ENCODE assay signal across 13 cellular contexts in the genomic region with DNA sequence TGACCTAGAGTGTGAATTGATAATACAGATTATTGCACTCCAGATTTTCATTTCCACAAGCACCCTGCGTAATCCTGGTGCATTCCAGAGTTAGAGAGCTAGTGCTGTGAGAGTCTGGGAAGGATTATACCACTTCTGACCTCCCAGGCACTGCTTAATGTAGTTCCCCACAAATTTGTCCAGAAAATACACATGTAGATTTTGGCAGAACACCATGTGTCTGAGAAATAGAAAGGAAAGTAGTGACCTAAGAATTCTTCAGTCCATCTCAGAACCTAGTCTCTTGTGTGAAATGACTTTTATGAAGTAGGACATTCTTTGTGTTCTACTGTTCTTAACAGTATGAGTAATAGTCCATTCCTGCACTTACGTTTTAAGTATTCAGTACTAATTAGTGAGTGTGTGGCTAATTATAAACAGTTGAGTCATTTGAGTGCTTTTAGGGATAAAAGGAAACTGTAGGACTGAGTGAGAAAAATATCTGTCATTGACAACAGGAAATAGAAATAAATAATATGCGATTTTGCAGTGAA. TPM values are rescaled to one million over a fixed set of nuclear protein-coding genes. Genes with fewer than 3 reads are reported as not detected.
DNase-seq lines count a peak whose midpoint lies in the region; ATAC-seq, FAIRE-seq and TF ChIP-seq lines count a peak whose summit lies in the region.
"Had no signal": no experiment of that assay in that cellular context is flagged by ENCODE, and none has a peak within 500 bp of the region (broad histone marks: within the 10 kb centered on the region; RNA-seq: fewer than 3 reads in every experiment).

No MANE protein-coding gene starts in this region.

- DNase-seq in H54 (ENCODE audit: insufficient read length, low spot score) (no peak), astrocyte of the cerebellum (ENCODE audit: low read depth) (peak; percentile 83), heart right ventricle (peak in 1 of 2 donors; percentile 12)
- no peak for DNase-seq in effector CD8-positive, alpha-beta T cell (lab: John Stamatoyannopoulos, UW)
- DNase-seq in naive thymus-derived CD8-positive, alpha-beta T cell: no peak
- DNase-seq: activated T-cell treated with anti-CD3 and anti-CD28 coated beads, Interleukin-2, amount 50 U/mL, for 72 hours; DND-41; effector memory CD4-positive, alpha-beta T cell; NCI-H748 treated with DMSO at 0.1 percent for 48 hours; T1000 had no signal

- H3K9me3 Mint-ChIP-seq in naive thymus-derived CD8-positive, alpha-beta T cell: peaks cover 0 to 15% (median 6%) of the 10 kb centered on the region in 9 donors

- no peaks in the 10 kb centered on the region for H3K27me3 Mint-ChIP-seq in naive thymus-derived CD8-positive, alpha-beta T cell

- H3K4me3 ChIP-seq in astrocyte of the cerebellum (ENCODE audit: low read depth, low read length) (no peak overlapping the region), heart right ventricle (no peak overlapping the region), skeletal muscle satellite cell (ENCODE audit: low read length) (no peak overlapping the region)

- H3K9ac ChIP-seq in skeletal muscle satellite cell (ENCODE audit: low read depth, low read length): no peak overlapping the region

- intact Hi-C loops in heart right ventricle (cut with DNase I): no loop called here

- in situ Hi-C loops in astrocyte of the cerebellum (cut with HindIII; ENCODE audit: low sequenced_read_pairs): no loop called here

- TF ChIP-seq CTCF in astrocyte of the cerebellum (IDR thresholded peaks at IDR 0.05; ENCODE audit: low read depth, low read length, missing control alignments) (no peak), heart right ventricle (IDR thresholded peaks at IDR 0.05) (no peak)

- 34 to 45% methylated on average over 3 of the region's 3 CpGs for WGBS in heart right ventricle, 2 donors

- H3K36me3 ChIP-seq in heart right ventricle (peaks cover 0 to 19% (median 0%) of the 10 kb centered on the region in 9 donors), skeletal muscle satellite cell (ENCODE audit: insufficient read depth, low read length) (no peaks in the 10 kb centered on the region)

- POLR2A ChIA-PET in naive thymus-derived CD8-positive, alpha-beta T cell (lab: Charles Lee): no interaction called here

- H3K36me3 Mint-ChIP-seq in naive thymus-derived CD8-positive, alpha-beta T cell: peaks cover 10 to 12% (median 12%) of the 10 kb centered on the region in 3 donors

- H3K4me2 ChIP-seq in skeletal muscle satellite cell (ENCODE audit: low read length): peak overlapping the region; percentile 27

- H3K27ac Mint-ChIP-seq in naive thymus-derived CD8-positive, alpha-beta T cell: no peak overlapping the region
- H3K27ac Mint-ChIP-seq: activated T-cell treated with anti-CD3 and anti-CD28 coated beads, Interleukin-2, amount 50 U/mL, for 72 hours had no signal

- peaks cover 0 to 23% (median 9%) of the 10 kb centered on the region in 9 donors for H3K4me1 ChIP-seq in heart right ventricle
- peaks cover 12% of the 10 kb centered on the region for H3K4me1 ChIP-seq in skeletal muscle satellite cell (ENCODE audit: control insufficient read depth, insufficient read depth, low read length)

- H3K9me3 ChIP-seq in heart right ventricle (peaks cover 0 to 10% (median 2%) of the 10 kb centered on the region in 11 donors), skeletal muscle satellite cell (replicated peaks; ENCODE audit: low read length) (no peaks in the 10 kb centered on the region)

- H3K4me1 Mint-ChIP-seq in naive thymus-derived CD8-positive, alpha-beta T cell: peaks cover 0 to 2% (median under 1%) of the 10 kb centered on the region in 4 donors

- FAIRE-seq in H54 (lab: Jason Lieb, UNC): peak; percentile 95

- peak overlapping the region in 7 of 10 donors; percentile 2 to 45 (median 38) for H3K27ac ChIP-seq in heart right ventricle

- no peaks in the 10 kb centered on the region for H3K27me3 ChIP-seq in heart right ventricle
- H3K27me3 ChIP-seq in skeletal muscle satellite cell (ENCODE audit: control insufficient read depth, insufficient read depth, low read length): no peaks in the 10 kb centered on the region

- no peak for TF ChIP-seq POLR2A in H54 (IDR thresholded peaks at IDR 0.05; ENCODE audit: low read depth, low read length)

- H3K4me3 Mint-ChIP-seq in naive thymus-derived CD8-positive, alpha-beta T cell: no peak overlapping the region
- H3K4me3 Mint-ChIP-seq: activated T-cell treated with anti-CD3 and anti-CD28 coated beads, Interleukin-2, amount 50 U/mL, for 72 hours had no signal

- ATAC-seq in heart right ventricle: peak in 7 of 8 donors; percentile 73 to 91 (median 85)
- no peak for ATAC-seq in HG02884 (IDR thresholded peaks at IDR 0.05; ENCODE audit: unreplicated experiment)
- no peak for ATAC-seq in GM21825 (IDR thresholded peaks at IDR 0.05; ENCODE audit: unreplicated experiment)
- no peak for ATAC-seq in naive thymus-derived CD8-positive, alpha-beta T cell

RNA-seq across cellular contexts. Expression of a gene that starts 27.8 kb away (rescaled TPM):
- total RNA-seq in heart right ventricle: 10 to 100 TPM in 4 of 10 donors, 1 to 10 TPM in 6; 6.3 to 14.7 (median 9.5) TPM
- polyA plus RNA-seq in heart right ventricle: 10 to 100 TPM in 1 of 2 donors, 1 to 10 TPM in 1; 5.3 to 14.3 TPM
- total RNA-seq in skeletal muscle satellite cell (2012; rRNA removed): 11.7 and 13.3 TPM in 2 replicates
- 10 to 100 TPM in 1 of 2 experiments, 1 to 10 TPM in 1; 8.7 to 10.2 TPM for total RNA-seq in naive thymus-derived CD8-positive, alpha-beta T cell
- 1 to 10 TPM; 1.9 to 4.9 (median 2.1) TPM for polyA plus RNA-seq in naive thymus-derived CD8-positive, alpha-beta T cell

Comparison
In these comparisons a context has a peak if more than half of its experiments do, and no peak if none do; other contexts are left out.
1. ATAC-seq: peak in heart right ventricle (7 of 8); none in HG02884 (single experiment), GM21825 (single experiment) and naive thymus-derived CD8-positive, alpha-beta T cell (0 of 2).